ENCODE assay signal across 1 cellular context in the genomic region with DNA sequence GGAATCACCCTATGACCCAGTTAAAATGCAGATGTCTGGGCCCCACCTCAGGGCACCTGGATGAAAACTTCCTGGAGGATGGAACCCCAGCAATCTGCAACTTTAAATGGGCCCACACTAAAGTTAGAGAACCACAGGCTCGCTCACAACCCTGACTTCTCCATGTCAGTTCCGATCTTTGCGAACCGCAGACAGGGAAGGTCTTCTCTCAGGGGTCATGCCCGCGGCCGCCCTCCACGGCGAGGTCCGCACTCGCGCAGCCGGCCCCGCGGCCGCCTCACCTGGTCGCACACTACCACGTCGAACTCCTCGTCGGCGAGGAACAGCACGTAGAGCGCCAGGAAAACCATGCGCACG.
TF ChIP-seq lines count a peak whose summit lies in the region.

No MANE protein-coding gene starts in this region.

TF ChIP-seq in HepG2, 621 proteins besides CTCF, POLR2A, EP300 and RAD21 (continues in another document):
- TF ChIP-seq ZBTB21 (CRISPR knock-in tag; IDR thresholded peaks at IDR 0.05) = no peak
- TF ChIP-seq, protein P1, sequence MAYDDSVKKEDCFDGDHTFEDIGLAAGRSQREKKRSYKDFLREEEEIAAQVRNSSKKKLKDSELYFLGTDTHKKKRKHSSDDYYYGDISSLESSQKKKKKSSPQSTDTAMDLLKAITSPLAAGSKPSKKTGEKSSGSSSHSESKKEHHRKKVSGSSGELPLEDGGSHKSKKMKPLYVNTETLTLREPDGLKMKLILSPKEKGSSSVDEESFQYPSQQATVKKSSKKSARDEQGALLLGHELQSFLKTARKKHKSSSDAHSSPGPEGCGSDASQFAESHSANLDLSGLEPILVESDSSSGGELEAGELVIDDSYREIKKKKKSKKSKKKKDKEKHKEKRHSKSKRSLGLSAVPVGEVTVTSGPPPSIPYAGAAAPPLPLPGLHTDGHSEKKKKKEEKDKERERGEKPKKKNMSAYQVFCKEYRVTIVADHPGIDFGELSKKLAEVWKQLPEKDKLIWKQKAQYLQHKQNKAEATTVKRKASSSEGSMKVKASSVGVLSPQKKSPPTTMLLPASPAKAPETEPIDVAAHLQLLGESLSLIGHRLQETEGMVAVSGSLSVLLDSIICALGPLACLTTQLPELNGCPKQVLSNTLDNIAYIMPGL (CRISPR knock-in tag; IDR thresholded peaks at IDR 0.05; ENCODE audit: borderline replicate concordance in 1 of 2, low read depth in 1 of 2) = no peak
- TF ChIP-seq ZNF83 (CRISPR knock-in tag; IDR thresholded peaks at IDR 0.05; ENCODE audit: borderline replicate concordance) = 0 out of 2 replicates have a peak, but pooled peaks have one; percentile 8
- 0 out of 2 replicates have a peak, but pooled peaks have one; percentile 44 for TF ChIP-seq EEA1 (CRISPR knock-in tag; IDR thresholded peaks at IDR 0.05; ENCODE audit: borderline replicate concordance)
- TF ChIP-seq, protein P2, sequence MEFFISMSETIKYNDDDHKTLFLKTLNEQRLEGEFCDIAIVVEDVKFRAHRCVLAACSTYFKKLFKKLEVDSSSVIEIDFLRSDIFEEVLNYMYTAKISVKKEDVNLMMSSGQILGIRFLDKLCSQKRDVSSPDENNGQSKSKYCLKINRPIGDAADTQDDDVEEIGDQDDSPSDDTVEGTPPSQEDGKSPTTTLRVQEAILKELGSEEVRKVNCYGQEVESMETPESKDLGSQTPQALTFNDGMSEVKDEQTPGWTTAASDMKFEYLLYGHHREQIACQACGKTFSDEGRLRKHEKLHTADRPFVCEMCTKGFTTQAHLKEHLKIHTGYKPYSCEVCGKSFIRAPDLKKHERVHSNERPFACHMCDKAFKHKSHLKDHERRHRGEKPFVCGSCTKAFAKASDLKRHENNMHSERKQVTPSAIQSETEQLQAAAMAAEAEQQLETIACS (CRISPR knock-in tag; IDR thresholded peaks at IDR 0.05) = no peak
- 0 out of 2 replicates have a peak, but pooled peaks have one; percentile 12 for TF ChIP-seq ZSCAN30 (CRISPR knock-in tag; IDR thresholded peaks at IDR 0.05)
- TF ChIP-seq ZNF121 (CRISPR knock-in tag; IDR thresholded peaks at IDR 0.05) = no peak
- no peak for TF ChIP-seq RFX1 (IDR thresholded peaks at IDR 0.05)
- TF ChIP-seq ZNF782 (CRISPR knock-in tag; IDR thresholded peaks at IDR 0.05; ENCODE audit: borderline replicate concordance) = no peak; the same call in 1 of the 2 replicates
- TF ChIP-seq PAF1 (CRISPR knock-in tag; IDR thresholded peaks at IDR 0.05) = no peak
- TF ChIP-seq, protein P3, sequence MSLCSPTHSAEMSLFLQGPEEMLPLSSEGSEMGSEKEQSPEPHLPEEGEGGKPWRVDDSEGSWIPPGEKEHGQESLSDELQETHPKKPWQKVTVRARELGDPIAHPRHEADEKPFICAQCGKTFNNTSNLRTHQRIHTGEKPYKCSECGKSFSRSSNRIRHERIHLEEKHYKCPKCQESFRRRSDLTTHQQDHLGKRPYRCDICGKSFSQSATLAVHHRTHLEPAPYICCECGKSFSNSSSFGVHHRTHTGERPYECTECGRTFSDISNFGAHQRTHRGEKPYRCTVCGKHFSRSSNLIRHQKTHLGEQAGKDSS (CRISPR knock-in tag; IDR thresholded peaks at IDR 0.05; ENCODE audit: borderline replicate concordance, low read depth) = 0 out of 2 replicates have a peak, but pooled peaks have one; percentile 4
- peak; percentile 38; the same call in 1 of the 2 replicates for TF ChIP-seq ZNF589 (CRISPR knock-in tag; conservative IDR thresholded peaks at IDR 0.05)
- TF ChIP-seq RBM22 (optimal IDR thresholded peaks at IDR 0.05; ENCODE audit: low read length) = no peak
- TF ChIP-seq AGO2 (optimal IDR thresholded peaks at IDR 0.05; ENCODE audit: low read depth, low read length) = no peak
- no peak for TF ChIP-seq NAIF1 (CRISPR knock-in tag; IDR thresholded peaks at IDR 0.05; ENCODE audit: borderline replicate concordance)
- TF ChIP-seq NFAT5 (CRISPR knock-in tag; IDR thresholded peaks at IDR 0.05) = no peak
- TF ChIP-seq SMYD3 (CRISPR knock-in tag; IDR thresholded peaks at IDR 0.05) = 0 out of 2 replicates have a peak, but pooled peaks have one; percentile 19
- TF ChIP-seq GZF1 (CRISPR knock-in tag; IDR thresholded peaks at IDR 0.05) = no peak
- TF ChIP-seq ZNF225 (CRISPR knock-in tag; IDR thresholded peaks at IDR 0.05) = no peak
- TF ChIP-seq CENPBD1 (CRISPR knock-in tag; IDR thresholded peaks at IDR 0.05; ENCODE audit: borderline replicate concordance, low read depth) = no peak
- TF ChIP-seq PRDM4 (CRISPR knock-in tag; IDR thresholded peaks at IDR 0.05; ENCODE audit: borderline replicate concordance) = no peak
- TF ChIP-seq ZNF780A (CRISPR knock-in tag; IDR thresholded peaks at IDR 0.05) = no peak
- no peak for TF ChIP-seq NCOA5 (CRISPR knock-in tag; IDR thresholded peaks at IDR 0.05)
- no peak for TF ChIP-seq ZNF552 (CRISPR knock-in tag; IDR thresholded peaks at IDR 0.05; ENCODE audit: borderline replicate concordance)
- no peak for TF ChIP-seq IRX3 (CRISPR knock-in tag; IDR thresholded peaks at IDR 0.05; ENCODE audit: borderline replicate concordance, low read depth)
- TF ChIP-seq MYPOP (CRISPR knock-in tag; IDR thresholded peaks at IDR 0.05) = peak; percentile 65; the same call in 1 of the 2 replicates
- TF ChIP-seq ZNF609 (CRISPR knock-in tag; IDR thresholded peaks at IDR 0.05; ENCODE audit: borderline replicate concordance) = 0 out of 2 replicates have a peak, but pooled peaks have one; percentile 30
- TF ChIP-seq ZNF136 (CRISPR knock-in tag; IDR thresholded peaks at IDR 0.05; ENCODE audit: low read depth) = no peak
- TF ChIP-seq TBX2 (CRISPR knock-in tag; IDR thresholded peaks at IDR 0.05; ENCODE audit: borderline replicate concordance) = no peak
- TF ChIP-seq GLI4 (CRISPR knock-in tag; IDR thresholded peaks at IDR 0.05; ENCODE audit: borderline replicate concordance) = no peak
- TF ChIP-seq ZNF577 (CRISPR knock-in tag; IDR thresholded peaks at IDR 0.05; ENCODE audit: borderline replicate concordance, low read depth) = no peak
- no peak for TF ChIP-seq ARNT (IDR thresholded peaks at IDR 0.05)
- 0 out of 2 replicates have a peak, but pooled peaks have one; percentile 4 for TF ChIP-seq ZNF749 (CRISPR knock-in tag; IDR thresholded peaks at IDR 0.05; ENCODE audit: borderline replicate concordance)
- no peak for TF ChIP-seq ZNF652 (CRISPR knock-in tag; IDR thresholded peaks at IDR 0.05; ENCODE audit: borderline replicate concordance, low read depth)
- 0 out of 2 replicates have a peak, but pooled peaks have one; percentile 30 for TF ChIP-seq ZNF703 (CRISPR knock-in tag; IDR thresholded peaks at IDR 0.05; ENCODE audit: borderline replicate concordance)
- no peak for TF ChIP-seq ISL2 (CRISPR knock-in tag; IDR thresholded peaks at IDR 0.05)
- TF ChIP-seq ATF3 (CRISPR knock-in tag; IDR thresholded peaks at IDR 0.05) = no peak
- TF ChIP-seq ZBTB44 (CRISPR knock-in tag; IDR thresholded peaks at IDR 0.05) = no peak
